Comparison of ENCODE assay signal across 1 cellular context in the genomic region with DNA sequence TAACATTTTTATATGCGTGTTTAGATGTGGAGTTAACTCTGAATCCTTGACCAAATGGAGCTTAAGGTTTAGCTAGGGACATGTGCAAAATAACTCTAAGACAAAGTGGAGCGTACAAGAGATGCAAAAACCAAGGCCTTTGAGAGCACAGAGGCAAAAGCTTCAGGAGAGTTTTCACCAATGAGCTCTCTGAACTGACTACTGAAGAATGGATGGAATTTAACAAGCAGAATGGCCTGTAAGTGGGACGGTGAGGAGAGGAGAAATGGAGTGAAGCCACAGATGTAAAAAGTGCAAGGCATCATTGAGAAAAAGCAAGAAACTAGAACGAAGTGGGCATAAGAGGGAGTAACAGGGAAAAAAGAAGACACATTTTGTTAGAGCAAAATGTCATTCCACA.
TF ChIP-seq lines count a peak whose summit lies in the region.

No MANE protein-coding gene starts in this region.

TF ChIP-seq in WTC11, 78 proteins besides CTCF, POLR2A, EP300 and RAD21 (continued from another document):
- TF ChIP-seq, protein P1, sequence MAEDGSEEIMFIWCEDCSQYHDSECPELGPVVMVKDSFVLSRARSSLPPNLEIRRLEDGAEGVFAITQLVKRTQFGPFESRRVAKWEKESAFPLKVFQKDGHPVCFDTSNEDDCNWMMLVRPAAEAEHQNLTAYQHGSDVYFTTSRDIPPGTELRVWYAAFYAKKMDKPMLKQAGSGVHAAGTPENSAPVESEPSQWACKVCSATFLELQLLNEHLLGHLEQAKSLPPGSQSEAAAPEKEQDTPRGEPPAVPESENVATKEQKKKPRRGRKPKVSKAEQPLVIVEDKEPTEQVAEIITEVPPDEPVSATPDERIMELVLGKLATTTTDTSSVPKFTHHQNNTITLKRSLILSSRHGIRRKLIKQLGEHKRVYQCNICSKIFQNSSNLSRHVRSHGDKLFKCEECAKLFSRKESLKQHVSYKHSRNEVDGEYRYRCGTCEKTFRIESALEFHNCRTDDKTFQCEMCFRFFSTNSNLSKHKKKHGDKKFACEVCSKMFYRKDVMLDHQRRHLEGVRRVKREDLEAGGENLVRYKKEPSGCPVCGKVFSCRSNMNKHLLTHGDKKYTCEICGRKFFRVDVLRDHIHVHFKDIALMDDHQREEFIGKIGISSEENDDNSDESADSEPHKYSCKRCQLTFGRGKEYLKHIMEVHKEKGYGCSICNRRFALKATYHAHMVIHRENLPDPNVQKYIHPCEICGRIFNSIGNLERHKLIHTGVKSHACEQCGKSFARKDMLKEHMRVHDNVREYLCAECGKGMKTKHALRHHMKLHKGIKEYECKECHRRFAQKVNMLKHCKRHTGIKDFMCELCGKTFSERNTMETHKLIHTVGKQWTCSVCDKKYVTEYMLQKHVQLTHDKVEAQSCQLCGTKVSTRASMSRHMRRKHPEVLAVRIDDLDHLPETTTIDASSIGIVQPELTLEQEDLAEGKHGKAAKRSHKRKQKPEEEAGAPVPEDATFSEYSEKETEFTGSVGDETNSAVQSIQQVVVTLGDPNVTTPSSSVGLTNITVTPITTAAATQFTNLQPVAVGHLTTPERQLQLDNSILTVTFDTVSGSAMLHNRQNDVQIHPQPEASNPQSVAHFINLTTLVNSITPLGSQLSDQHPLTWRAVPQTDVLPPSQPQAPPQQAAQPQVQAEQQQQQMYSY (CRISPR knock-in tag; IDR thresholded peaks at IDR 0.05), result no peak
- TF ChIP-seq, protein P2, sequence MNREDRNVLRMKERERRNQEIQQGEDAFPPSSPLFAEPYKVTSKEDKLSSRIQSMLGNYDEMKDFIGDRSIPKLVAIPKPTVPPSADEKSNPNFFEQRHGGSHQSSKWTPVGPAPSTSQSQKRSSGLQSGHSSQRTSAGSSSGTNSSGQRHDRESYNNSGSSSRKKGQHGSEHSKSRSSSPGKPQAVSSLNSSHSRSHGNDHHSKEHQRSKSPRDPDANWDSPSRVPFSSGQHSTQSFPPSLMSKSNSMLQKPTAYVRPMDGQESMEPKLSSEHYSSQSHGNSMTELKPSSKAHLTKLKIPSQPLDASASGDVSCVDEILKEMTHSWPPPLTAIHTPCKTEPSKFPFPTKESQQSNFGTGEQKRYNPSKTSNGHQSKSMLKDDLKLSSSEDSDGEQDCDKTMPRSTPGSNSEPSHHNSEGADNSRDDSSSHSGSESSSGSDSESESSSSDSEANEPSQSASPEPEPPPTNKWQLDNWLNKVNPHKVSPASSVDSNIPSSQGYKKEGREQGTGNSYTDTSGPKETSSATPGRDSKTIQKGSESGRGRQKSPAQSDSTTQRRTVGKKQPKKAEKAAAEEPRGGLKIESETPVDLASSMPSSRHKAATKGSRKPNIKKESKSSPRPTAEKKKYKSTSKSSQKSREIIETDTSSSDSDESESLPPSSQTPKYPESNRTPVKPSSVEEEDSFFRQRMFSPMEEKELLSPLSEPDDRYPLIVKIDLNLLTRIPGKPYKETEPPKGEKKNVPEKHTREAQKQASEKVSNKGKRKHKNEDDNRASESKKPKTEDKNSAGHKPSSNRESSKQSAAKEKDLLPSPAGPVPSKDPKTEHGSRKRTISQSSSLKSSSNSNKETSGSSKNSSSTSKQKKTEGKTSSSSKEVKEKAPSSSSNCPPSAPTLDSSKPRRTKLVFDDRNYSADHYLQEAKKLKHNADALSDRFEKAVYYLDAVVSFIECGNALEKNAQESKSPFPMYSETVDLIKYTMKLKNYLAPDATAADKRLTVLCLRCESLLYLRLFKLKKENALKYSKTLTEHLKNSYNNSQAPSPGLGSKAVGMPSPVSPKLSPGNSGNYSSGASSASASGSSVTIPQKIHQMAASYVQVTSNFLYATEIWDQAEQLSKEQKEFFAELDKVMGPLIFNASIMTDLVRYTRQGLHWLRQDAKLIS (CRISPR knock-in tag; IDR thresholded peaks at IDR 0.05; ENCODE audit: borderline replicate concordance), result no peak
- no peak for TF ChIP-seq CBFB (CRISPR knock-in tag; IDR thresholded peaks at IDR 0.05; ENCODE audit: low read depth)
